2 cellular contexts compared by ENCODE assay signal in genomic region chr12:63658501-63658900, GRCh38. TPM values are rescaled to one million over a fixed set of nuclear protein-coding genes. Genes with fewer than 3 reads are reported as not detected.
"Had no signal": no experiment of that assay in that cellular context is flagged by ENCODE, and none has a peak within 500 bp of the region (broad histone marks: within the 10 kb centered on the region; RNA-seq: fewer than 3 reads in every experiment).

No MANE protein-coding gene starts in this region.

RNA-seq across cellular contexts. Expression of gene DPY19L2, which starts 9.8 kb away (rescaled TPM):
- total RNA-seq: HepG2 had no signal
- polyA plus RNA-seq: HepG2, IgD-negative memory B cell had no signal
